ENCODE assay signal across 1 cellular context in the genomic region with DNA sequence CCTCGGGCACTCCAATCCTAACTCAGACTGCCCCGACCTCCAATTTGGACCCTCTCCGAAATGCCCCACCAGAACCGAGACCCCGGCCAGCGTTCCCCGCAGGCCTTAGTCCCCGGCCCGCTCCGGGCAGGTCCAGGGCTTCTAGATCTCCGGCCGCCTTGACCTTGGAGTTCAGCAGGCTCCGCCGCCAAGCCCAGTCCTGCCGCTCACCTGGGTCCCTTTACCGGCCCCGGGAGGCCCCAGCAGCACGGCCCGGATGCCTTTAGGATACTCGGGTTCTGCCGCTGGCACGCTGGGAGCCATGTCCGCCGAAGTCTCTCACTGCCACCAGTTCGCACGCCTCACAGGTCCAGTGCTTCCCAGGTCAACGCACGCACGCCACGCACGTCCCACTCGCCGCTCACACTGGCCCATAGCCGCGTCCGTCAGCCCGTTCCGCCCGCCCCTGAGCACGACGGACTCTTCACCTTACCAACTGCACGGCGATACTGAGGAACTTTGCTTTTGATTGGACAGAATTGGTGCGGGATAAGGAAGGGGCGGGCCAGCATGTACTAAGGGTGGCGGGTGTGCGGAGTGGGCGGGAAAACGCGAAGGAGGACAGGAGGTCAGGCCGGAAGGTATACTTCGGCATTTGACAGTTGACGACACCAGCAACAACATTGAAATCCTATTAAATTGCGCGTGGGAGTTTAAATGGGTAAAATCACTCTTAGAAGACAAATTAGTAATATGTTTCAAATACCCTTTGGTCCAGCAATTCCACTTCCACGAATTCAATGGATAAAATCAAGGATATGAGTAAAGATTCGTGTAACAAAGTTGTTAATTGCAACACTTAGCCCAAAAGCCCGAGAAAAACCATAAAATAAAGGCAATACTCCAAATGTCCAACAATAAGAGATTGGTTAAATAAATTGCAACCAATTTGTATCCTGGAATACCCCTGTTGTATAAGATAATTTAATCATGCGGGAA.
TF ChIP-seq lines count a peak whose summit lies in the region.

A gene (minus strand): TSS at position 358 of the 978 bp plus-strand sequence. CDS start 55 bp downstream, at position 303.

TF ChIP-seq in GM12878, 131 proteins besides CTCF, POLR2A, EP300 and RAD21 (continued from another document and continues in another):
- TF ChIP-seq, protein P1, sequence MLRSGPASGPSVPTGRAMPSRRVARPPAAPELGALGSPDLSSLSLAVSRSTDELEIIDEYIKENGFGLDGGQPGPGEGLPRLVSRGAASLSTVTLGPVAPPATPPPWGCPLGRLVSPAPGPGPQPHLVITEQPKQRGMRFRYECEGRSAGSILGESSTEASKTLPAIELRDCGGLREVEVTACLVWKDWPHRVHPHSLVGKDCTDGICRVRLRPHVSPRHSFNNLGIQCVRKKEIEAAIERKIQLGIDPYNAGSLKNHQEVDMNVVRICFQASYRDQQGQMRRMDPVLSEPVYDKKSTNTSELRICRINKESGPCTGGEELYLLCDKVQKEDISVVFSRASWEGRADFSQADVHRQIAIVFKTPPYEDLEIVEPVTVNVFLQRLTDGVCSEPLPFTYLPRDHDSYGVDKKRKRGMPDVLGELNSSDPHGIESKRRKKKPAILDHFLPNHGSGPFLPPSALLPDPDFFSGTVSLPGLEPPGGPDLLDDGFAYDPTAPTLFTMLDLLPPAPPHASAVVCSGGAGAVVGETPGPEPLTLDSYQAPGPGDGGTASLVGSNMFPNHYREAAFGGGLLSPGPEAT (IDR thresholded peaks at IDR 0.05; ENCODE audit: low read depth) = peak; percentile 31; the same call in 1 of the 2 replicates
- TF ChIP-seq ZZZ3 (IDR thresholded peaks at IDR 0.05; ENCODE audit: control insufficient read depth, insufficient read length, low read depth) (no peak), IRF4 (IDR thresholded peaks at IDR 0.05; ENCODE audit: low read depth, low read length) (0 out of 2 replicates have a peak, but pooled peaks have one; percentile 11), YBX1 (IDR thresholded peaks at IDR 0.05) (no peak), RUNX3 (IDR thresholded peaks at IDR 0.05; ENCODE audit: low read length) (peak; percentile 28; the same call in 1 of the 2 replicates), ZNF384 (IDR thresholded peaks at IDR 0.05; ENCODE audit: borderline replicate concordance, low read depth, low read length) (no peak), YY1 (IDR thresholded peaks at IDR 0.05; ENCODE audit: low read depth, low read length) (peak; percentile 88), GABPA (IDR thresholded peaks at IDR 0.05; ENCODE audit: low read depth) (peak; percentile 85), FOS (IDR thresholded peaks at IDR 0.05; ENCODE audit: borderline replicate concordance, extremely low read depth, insufficient read length) (peak; percentile 94), RB1 (IDR thresholded peaks at IDR 0.05; ENCODE audit: borderline replicate concordance) (peak; percentile 95), ESRRA (IDR thresholded peaks at IDR 0.05; ENCODE audit: low read length) (no peak), MTA3 (IDR thresholded peaks at IDR 0.05; ENCODE audit: borderline replicate concordance, low read length) (no peak), NBN (IDR thresholded peaks at IDR 0.05) (0 out of 2 replicates have a peak, but pooled peaks have one; percentile 50), STAT3 (IDR thresholded peaks at IDR 0.05; ENCODE audit: low read depth, low read length) (no peak), RCOR1 (conservative IDR thresholded peaks at IDR 0.05; ENCODE audit: low read depth, low read length) (no peak), CREB1 (IDR thresholded peaks at IDR 0.05; ENCODE audit: low read depth) (peak; percentile 93), MTA2 (IDR thresholded peaks at IDR 0.05; ENCODE audit: low read depth) (peak; percentile 32; the same call in 1 of the 2 replicates), KLF5 (IDR thresholded peaks at IDR 0.05; ENCODE audit: partially characterized antibody) (peak; percentile 96), ZNF207 (IDR thresholded peaks at IDR 0.05; ENCODE audit: borderline replicate concordance) (peak; percentile 57; the same call in 1 of the 2 replicates), ATF7 (IDR thresholded peaks at IDR 0.05; ENCODE audit: low read depth) (peak; percentile 70), SUPT20H (IDR thresholded peaks at IDR 0.05; ENCODE audit: borderline replicate concordance, control insufficient read depth, low read depth, low read length) (no peak), SMAD5 (IDR thresholded peaks at IDR 0.05; ENCODE audit: low read depth) (no peak)
- TF ChIP-seq, protein P2, sequence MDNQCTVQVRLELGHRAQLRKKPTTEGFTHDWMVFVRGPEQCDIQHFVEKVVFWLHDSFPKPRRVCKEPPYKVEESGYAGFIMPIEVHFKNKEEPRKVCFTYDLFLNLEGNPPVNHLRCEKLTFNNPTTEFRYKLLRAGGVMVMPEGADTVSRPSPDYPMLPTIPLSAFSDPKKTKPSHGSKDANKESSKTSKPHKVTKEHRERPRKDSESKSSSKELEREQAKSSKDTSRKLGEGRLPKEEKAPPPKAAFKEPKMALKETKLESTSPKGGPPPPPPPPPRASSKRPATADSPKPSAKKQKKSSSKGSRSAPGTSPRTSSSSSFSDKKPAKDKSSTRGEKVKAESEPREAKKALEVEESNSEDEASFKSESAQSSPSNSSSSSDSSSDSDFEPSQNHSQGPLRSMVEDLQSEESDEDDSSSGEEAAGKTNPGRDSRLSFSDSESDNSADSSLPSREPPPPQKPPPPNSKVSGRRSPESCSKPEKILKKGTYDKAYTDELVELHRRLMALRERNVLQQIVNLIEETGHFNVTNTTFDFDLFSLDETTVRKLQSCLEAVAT (IDR thresholded peaks at IDR 0.05) = no peak
- TF ChIP-seq, protein P3, sequence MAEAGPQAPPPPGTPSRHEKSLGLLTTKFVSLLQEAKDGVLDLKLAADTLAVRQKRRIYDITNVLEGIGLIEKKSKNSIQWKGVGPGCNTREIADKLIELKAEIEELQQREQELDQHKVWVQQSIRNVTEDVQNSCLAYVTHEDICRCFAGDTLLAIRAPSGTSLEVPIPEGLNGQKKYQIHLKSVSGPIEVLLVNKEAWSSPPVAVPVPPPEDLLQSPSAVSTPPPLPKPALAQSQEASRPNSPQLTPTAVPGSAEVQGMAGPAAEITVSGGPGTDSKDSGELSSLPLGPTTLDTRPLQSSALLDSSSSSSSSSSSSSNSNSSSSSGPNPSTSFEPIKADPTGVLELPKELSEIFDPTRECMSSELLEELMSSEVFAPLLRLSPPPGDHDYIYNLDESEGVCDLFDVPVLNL (IDR thresholded peaks at IDR 0.05; ENCODE audit: low read depth, low read length) = peak; percentile 83
- TF ChIP-seq, protein P4, sequence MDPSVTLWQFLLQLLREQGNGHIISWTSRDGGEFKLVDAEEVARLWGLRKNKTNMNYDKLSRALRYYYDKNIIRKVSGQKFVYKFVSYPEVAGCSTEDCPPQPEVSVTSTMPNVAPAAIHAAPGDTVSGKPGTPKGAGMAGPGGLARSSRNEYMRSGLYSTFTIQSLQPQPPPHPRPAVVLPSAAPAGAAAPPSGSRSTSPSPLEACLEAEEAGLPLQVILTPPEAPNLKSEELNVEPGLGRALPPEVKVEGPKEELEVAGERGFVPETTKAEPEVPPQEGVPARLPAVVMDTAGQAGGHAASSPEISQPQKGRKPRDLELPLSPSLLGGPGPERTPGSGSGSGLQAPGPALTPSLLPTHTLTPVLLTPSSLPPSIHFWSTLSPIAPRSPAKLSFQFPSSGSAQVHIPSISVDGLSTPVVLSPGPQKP (IDR thresholded peaks at IDR 0.05; ENCODE audit: low read depth, low read length) = no peak; the same call in 1 of the 2 replicates
- TF ChIP-seq, protein P5, sequence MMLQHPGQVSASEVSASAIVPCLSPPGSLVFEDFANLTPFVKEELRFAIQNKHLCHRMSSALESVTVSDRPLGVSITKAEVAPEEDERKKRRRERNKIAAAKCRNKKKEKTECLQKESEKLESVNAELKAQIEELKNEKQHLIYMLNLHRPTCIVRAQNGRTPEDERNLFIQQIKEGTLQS (IDR thresholded peaks at IDR 0.05; ENCODE audit: borderline replicate concordance, extremely low read depth, low read depth, low read length) = no peak
- TF ChIP-seq, protein P6, sequence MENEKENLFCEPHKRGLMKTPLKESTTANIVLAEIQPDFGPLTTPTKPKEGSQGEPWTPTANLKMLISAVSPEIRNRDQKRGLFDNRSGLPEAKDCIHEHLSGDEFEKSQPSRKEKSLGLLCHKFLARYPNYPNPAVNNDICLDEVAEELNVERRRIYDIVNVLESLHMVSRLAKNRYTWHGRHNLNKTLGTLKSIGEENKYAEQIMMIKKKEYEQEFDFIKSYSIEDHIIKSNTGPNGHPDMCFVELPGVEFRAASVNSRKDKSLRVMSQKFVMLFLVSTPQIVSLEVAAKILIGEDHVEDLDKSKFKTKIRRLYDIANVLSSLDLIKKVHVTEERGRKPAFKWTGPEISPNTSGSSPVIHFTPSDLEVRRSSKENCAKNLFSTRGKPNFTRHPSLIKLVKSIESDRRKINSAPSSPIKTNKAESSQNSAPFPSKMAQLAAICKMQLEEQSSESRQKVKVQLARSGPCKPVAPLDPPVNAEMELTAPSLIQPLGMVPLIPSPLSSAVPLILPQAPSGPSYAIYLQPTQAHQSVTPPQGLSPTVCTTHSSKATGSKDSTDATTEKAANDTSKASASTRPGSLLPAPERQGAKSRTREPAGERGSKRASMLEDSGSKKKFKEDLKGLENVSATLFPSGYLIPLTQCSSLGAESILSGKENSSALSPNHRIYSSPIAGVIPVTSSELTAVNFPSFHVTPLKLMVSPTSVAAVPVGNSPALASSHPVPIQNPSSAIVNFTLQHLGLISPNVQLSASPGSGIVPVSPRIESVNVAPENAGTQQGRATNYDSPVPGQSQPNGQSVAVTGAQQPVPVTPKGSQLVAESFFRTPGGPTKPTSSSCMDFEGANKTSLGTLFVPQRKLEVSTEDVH (IDR thresholded peaks at IDR 0.05; ENCODE audit: low read depth, partially characterized antibody) = peak; percentile 89
- TF ChIP-seq, protein P7, sequence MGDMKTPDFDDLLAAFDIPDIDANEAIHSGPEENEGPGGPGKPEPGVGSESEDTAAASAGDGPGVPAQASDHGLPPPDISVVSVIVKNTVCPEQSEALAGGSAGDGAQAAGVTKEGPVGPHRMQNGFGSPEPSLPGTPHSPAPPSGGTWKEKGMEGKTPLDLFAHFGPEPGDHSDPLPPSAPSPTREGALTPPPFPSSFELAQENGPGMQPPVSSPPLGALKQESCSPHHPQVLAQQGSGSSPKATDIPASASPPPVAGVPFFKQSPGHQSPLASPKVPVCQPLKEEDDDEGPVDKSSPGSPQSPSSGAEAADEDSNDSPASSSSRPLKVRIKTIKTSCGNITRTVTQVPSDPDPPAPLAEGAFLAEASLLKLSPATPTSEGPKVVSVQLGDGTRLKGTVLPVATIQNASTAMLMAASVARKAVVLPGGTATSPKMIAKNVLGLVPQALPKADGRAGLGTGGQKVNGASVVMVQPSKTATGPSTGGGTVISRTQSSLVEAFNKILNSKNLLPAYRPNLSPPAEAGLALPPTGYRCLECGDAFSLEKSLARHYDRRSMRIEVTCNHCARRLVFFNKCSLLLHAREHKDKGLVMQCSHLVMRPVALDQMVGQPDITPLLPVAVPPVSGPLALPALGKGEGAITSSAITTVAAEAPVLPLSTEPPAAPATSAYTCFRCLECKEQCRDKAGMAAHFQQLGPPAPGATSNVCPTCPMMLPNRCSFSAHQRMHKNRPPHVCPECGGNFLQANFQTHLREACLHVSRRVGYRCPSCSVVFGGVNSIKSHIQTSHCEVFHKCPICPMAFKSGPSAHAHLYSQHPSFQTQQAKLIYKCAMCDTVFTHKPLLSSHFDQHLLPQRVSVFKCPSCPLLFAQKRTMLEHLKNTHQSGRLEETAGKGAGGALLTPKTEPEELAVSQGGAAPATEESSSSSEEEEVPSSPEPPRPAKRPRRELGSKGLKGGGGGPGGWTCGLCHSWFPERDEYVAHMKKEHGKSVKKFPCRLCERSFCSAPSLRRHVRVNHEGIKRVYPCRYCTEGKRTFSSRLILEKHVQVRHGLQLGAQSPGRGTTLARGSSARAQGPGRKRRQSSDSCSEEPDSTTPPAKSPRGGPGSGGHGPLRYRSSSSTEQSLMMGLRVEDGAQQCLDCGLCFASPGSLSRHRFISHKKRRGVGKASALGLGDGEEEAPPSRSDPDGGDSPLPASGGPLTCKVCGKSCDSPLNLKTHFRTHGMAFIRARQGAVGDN (IDR thresholded peaks at IDR 0.05) = peak; percentile 91
- TF ChIP-seq, protein P8, sequence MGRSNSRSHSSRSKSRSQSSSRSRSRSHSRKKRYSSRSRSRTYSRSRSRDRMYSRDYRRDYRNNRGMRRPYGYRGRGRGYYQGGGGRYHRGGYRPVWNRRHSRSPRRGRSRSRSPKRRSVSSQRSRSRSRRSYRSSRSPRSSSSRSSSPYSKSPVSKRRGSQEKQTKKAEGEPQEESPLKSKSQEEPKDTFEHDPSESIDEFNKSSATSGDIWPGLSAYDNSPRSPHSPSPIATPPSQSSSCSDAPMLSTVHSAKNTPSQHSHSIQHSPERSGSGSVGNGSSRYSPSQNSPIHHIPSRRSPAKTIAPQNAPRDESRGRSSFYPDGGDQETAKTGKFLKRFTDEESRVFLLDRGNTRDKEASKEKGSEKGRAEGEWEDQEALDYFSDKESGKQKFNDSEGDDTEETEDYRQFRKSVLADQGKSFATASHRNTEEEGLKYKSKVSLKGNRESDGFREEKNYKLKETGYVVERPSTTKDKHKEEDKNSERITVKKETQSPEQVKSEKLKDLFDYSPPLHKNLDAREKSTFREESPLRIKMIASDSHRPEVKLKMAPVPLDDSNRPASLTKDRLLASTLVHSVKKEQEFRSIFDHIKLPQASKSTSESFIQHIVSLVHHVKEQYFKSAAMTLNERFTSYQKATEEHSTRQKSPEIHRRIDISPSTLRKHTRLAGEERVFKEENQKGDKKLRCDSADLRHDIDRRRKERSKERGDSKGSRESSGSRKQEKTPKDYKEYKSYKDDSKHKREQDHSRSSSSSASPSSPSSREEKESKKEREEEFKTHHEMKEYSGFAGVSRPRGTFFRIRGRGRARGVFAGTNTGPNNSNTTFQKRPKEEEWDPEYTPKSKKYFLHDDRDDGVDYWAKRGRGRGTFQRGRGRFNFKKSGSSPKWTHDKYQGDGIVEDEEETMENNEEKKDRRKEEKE (IDR thresholded peaks at IDR 0.05) = no peak
- TF ChIP-seq, protein P9, sequence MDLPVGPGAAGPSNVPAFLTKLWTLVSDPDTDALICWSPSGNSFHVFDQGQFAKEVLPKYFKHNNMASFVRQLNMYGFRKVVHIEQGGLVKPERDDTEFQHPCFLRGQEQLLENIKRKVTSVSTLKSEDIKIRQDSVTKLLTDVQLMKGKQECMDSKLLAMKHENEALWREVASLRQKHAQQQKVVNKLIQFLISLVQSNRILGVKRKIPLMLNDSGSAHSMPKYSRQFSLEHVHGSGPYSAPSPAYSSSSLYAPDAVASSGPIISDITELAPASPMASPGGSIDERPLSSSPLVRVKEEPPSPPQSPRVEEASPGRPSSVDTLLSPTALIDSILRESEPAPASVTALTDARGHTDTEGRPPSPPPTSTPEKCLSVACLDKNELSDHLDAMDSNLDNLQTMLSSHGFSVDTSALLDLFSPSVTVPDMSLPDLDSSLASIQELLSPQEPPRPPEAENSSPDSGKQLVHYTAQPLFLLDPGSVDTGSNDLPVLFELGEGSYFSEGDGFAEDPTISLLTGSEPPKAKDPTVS (IDR thresholded peaks at IDR 0.05; ENCODE audit: low read depth, low read length) = no peak
